19 cellular contexts compared by ENCODE assay signal in genomic region chr1:27595597-27595996, GRCh38. TPM values are rescaled to one million over a fixed set of nuclear protein-coding genes. Genes with fewer than 3 reads are reported as not detected.
DNase-seq lines count a peak whose midpoint lies in the region; ATAC-seq, FAIRE-seq and TF ChIP-seq lines count a peak whose summit lies in the region.
"Had no signal": no experiment of that assay in that cellular context is flagged by ENCODE, and none has a peak within 500 bp of the region (broad histone marks: within the 10 kb centered on the region; RNA-seq: fewer than 3 reads in every experiment).

No MANE protein-coding gene starts in this region.

- H3K36me3 ChIP-seq in BLaER1 (peaks cover 33% of the 10 kb centered on the region), HEK293 (ENCODE audit: control insufficient read depth in 2 of 2, insufficient read depth in 1 of 2, low read length in 2 of 2) (peaks cover 0 to 7% of the 10 kb centered on the region in 2 experiments; a peak in 1 of 3 replicates), esophagus (ENCODE audit: control insufficient read depth in 2 of 2, insufficient read depth in 2 of 2, low read length in 1 of 2) (peaks cover 0 to 13% of the 10 kb centered on the region in 2 donors), psoas muscle (ENCODE audit: insufficient read depth in 1 of 2, low read depth in 1 of 2) (no peaks in the 10 kb centered on the region)
- H3K36me3 ChIP-seq: Peyer's patch had no signal

- H3K4me1 ChIP-seq in BLaER1 (peaks cover 100% of the 10 kb centered on the region), HEK293 (ENCODE audit: control insufficient read depth, insufficient read depth, low read length) (peaks cover 27% of the 10 kb centered on the region), esophagus (ENCODE audit: control insufficient read depth in 2 of 2, insufficient read depth in 2 of 2, low read length in 1 of 2) (peaks cover 44 to 71% of the 10 kb centered on the region in 2 donors), psoas muscle (peaks cover 96% of the 10 kb centered on the region)

- H3K27ac ChIP-seq in BLaER1 (peak overlapping the region; percentile 84), HEK293 (ENCODE audit: extremely low read depth, low read depth, low read length) (no peak overlapping the region), esophagus (ENCODE audit: low read depth in 2 of 2, low read length in 1 of 2) (peak overlapping the region; percentile 29 to 72), psoas muscle (peak overlapping the region; percentile 62)

- H3K4me3 Mint-ChIP-seq in activated T-helper 17 cell treated with anti-CD3 and anti-CD28 coated beads, Interleukin-2, amount 50 U/mL, for 72 hours = no peak overlapping the region
- H3K4me3 Mint-ChIP-seq: B cell; T-helper 1 cell treated with Interleukin-12 subunit alpha and Interleukin-12 subunit beta and Interleukin-4 antibody, amounts not matched to agents 30 μg/mL and 1 μg/mL, for 36 hours had no signal

- H3K27me3 ChIP-seq in BLaER1 (no peaks in the 10 kb centered on the region), esophagus (ENCODE audit: control insufficient read depth in 1 of 2, insufficient read depth in 2 of 2, low read length in 2 of 2) (no peaks in the 10 kb centered on the region), psoas muscle (ENCODE audit: insufficient read depth in 3 of 3, low read length in 2 of 3) (no peaks in the 10 kb centered on the region)
- H3K27me3 ChIP-seq: Peyer's patch had no signal

- peak overlapping the region; percentile 100 for H3K4me2 ChIP-seq in BLaER1

- DNase-seq in psoas muscle = no peak
- no peak for DNase-seq in SHP77 treated with DMSO at 0.1 percent for 48 hours (lab: John Stamatoyannopoulos, UW)
- no peak for DNase-seq in GM12892 (ENCODE audit: insufficient read length)
- DNase-seq in ecto neural progenitor cell (ENCODE audit: low spot score) = no peak
- DNase-seq: activated T-cell treated with anti-CD3 and anti-CD28 coated beads, Interleukin-2, amount 50 U/mL, for 1 hour; DMS153; NCI-H2081; NCI-H748 treated with DMSO at 0.1 percent for 48 hours; Peyer's patch; stimulated activated CD4-positive, alpha-beta T cell treated with anti-CD3 and anti-CD28 coated beads, Interleukin-4, amount 100 ng/mL, for 1 hour had no signal

- H3K9me3 ChIP-seq in BLaER1 = no peaks in the 10 kb centered on the region
- H3K9me3 ChIP-seq in HEK293 (ENCODE audit: control insufficient read depth, insufficient read depth, low read depth, low read length) = no peaks in the 10 kb centered on the region
- no peaks in the 10 kb centered on the region for H3K9me3 ChIP-seq in esophagus (ENCODE audit: control insufficient read depth in 2 of 2, insufficient read depth in 1 of 2, low read depth in 1 of 2, low read length in 1 of 2)
- H3K9me3 ChIP-seq in psoas muscle = no peaks in the 10 kb centered on the region
- H3K9me3 ChIP-seq: Peyer's patch had no signal

- ATAC-seq in psoas muscle = no peak
- ATAC-seq in activated T-helper 17 cell treated with anti-CD3 and anti-CD28 coated beads, Interleukin-2, amount 50 U/mL, for 72 hours (replicated peaks) = no peak
- ATAC-seq: esophagus mucosa, left lobe of liver had no signal

- TF ChIP-seq POLR2A in GM12892 (IDR thresholded peaks at IDR 0.05; ENCODE audit: low read depth, low read length) = no peak

- TF ChIP-seq CTCF in HEK293 (tag by site-specific recombination; IDR thresholded peaks at IDR 0.05) (no peak), psoas muscle (IDR thresholded peaks at IDR 0.05) (no peak)

- H4K20me1 ChIP-seq in BLaER1 = peaks cover 100% of the 10 kb centered on the region

- no peaks in the 10 kb centered on the region for H3K9me3 Mint-ChIP-seq in activated T-helper 17 cell treated with anti-CD3 and anti-CD28 coated beads, Interleukin-2, amount 50 U/mL, for 72 hours
- H3K9me3 Mint-ChIP-seq: T-helper 1 cell treated with Interleukin-12 subunit alpha and Interleukin-12 subunit beta and Interleukin-4 antibody, amounts not matched to agents 30 μg/mL and 1 μg/mL, for 36 hours had no signal

- POLR2A ChIA-PET in HEK293 (lab: Yijun Ruan, JAX) = interaction anchor here (1.4 kb wide), 2 partner anchors 8 to 19 kb away, joined by 4 to 9 read pairs; partner anchors contain the start of gene AHDC1

- no peak overlapping the region for H3K27ac Mint-ChIP-seq in activated T-helper 17 cell treated with anti-CD3 and anti-CD28 coated beads, Interleukin-2, amount 50 U/mL, for 72 hours
- H3K27ac Mint-ChIP-seq: B cell; T-helper 1 cell treated with Interleukin-12 subunit alpha and Interleukin-12 subunit beta and Interleukin-4 antibody, amounts not matched to agents 30 μg/mL and 1 μg/mL, for 36 hours had no signal

- no peak for FAIRE-seq in GM12892 (lab: Jason Lieb, UNC)
- FAIRE-seq: colon had no signal

- H3K27me3 Mint-ChIP-seq in activated T-helper 17 cell treated with anti-CD3 and anti-CD28 coated beads, Interleukin-2, amount 50 U/mL, for 72 hours = no peaks in the 10 kb centered on the region
- H3K27me3 Mint-ChIP-seq: B cell had no signal

- H3K4me3 ChIP-seq in BLaER1 = no peak overlapping the region
- H3K4me3 ChIP-seq in HEK293 (ENCODE audit: low read depth, low read length) = no peak overlapping the region
- no peak overlapping the region for H3K4me3 ChIP-seq in esophagus (ENCODE audit: low read depth in 1 of 2, low read length in 2 of 2)
- H3K4me3 ChIP-seq in psoas muscle = peak overlapping the region; percentile 1
- H3K4me3 ChIP-seq: Peyer's patch had no signal

- WGBS in esophagus, 2 donors = 52 to 62% methylated on average over 5 of the region's 5 CpGs
- 43 to 74% (median 54%) methylated on average over 5 of the region's 5 CpGs for WGBS in psoas muscle, 3 donors

- intact Hi-C loops in psoas muscle (cut with DNase I) = no loop called here

- CTCF ChIA-PET in HEK293 (lab: Yijun Ruan, JAX) = interaction anchor here (0.6 to 2.4 kb wide), 7 partner anchors 11 to 83 kb away, joined by 3 to 17 read pairs (median 4); no protein-coding TSS in a partner anchor

- H3K36me3 Mint-ChIP-seq in activated T-helper 17 cell treated with anti-CD3 and anti-CD28 coated beads, Interleukin-2, amount 50 U/mL, for 72 hours (ENCODE audit: low read depth) = no peaks in the 10 kb centered on the region

- no peak overlapping the region for H3K9ac ChIP-seq in BLaER1

- peaks cover 22% of the 10 kb centered on the region for H3K4me1 Mint-ChIP-seq in activated T-helper 17 cell treated with anti-CD3 and anti-CD28 coated beads, Interleukin-2, amount 50 U/mL, for 72 hours

TF ChIP-seq in HEK293, 187 proteins besides CTCF, POLR2A, EP300 and RAD21 (continues in another document):
- peak; percentile 18; the same call in 1 of the 2 replicates for TF ChIP-seq WT1 (tag by site-specific recombination; IDR thresholded peaks at IDR 0.05)
- no peak for TF ChIP-seq ZNF248 (tag by site-specific recombination; IDR thresholded peaks at IDR 0.05)
- TF ChIP-seq ZNF747 (tag by site-specific recombination; IDR thresholded peaks at IDR 0.05) = no peak
- TF ChIP-seq ZNF692 (tag by site-specific recombination; IDR thresholded peaks at IDR 0.05) = no peak
- TF ChIP-seq ZNF155 (tag by site-specific recombination; IDR thresholded peaks at IDR 0.05) = no peak
- no peak for TF ChIP-seq ZNF513 (tag by site-specific recombination; IDR thresholded peaks at IDR 0.05)
- peak; percentile 46 for TF ChIP-seq EGR2 (tag by site-specific recombination; IDR thresholded peaks at IDR 0.05; ENCODE audit: low read depth)
- no peak for TF ChIP-seq INSM2 (tag by site-specific recombination; IDR thresholded peaks at IDR 0.05)
- TF ChIP-seq ZNF843 (tag by site-specific recombination; IDR thresholded peaks at IDR 0.05) = no peak

RNA-seq across cellular contexts. Expression of gene AHDC1, which starts 8.3 kb away (rescaled TPM):
- polyA plus RNA-seq in esophagus (10 to 100 TPM; 24.7 to 58.4 TPM), psoas muscle (10 to 100 TPM in 1 of 3 donors, 1 to 10 TPM in 2; 6.4 to 19.8 (median 9.7) TPM)
- 10 to 100 TPM; 35.9 to 65.2 (median 59.0) TPM for total RNA-seq in psoas muscle
- total RNA-seq in activated T-helper 17 cell treated with anti-CD3 and anti-CD28 coated beads, Interleukin-2, amount 50 U/mL, for 72 hours = 10 to 100 TPM; 13.3 to 22.3 TPM
- 2.8 TPM for polyA plus RNA-seq in GM12892 (2012; ENCODE audit: missing spikeins)

RNA-seq across cellular contexts. Expression of gene FGR, which starts 39.4 kb away (rescaled TPM):
- polyA plus RNA-seq in esophagus (1 to 10 TPM; 3.4 to 3.6 TPM), psoas muscle (1 to 10 TPM; 1.7 to 3.8 (median 2.0) TPM)
- total RNA-seq in psoas muscle = 1 to 10 TPM; 1.3 to 3.5 (median 3.1) TPM
- total RNA-seq in activated T-helper 17 cell treated with anti-CD3 and anti-CD28 coated beads, Interleukin-2, amount 50 U/mL, for 72 hours = 1 to 10 TPM in 1 of 2 donors, not detected in 1; 1.2 TPM
- polyA plus RNA-seq in GM12892 (2012; ENCODE audit: missing spikeins) = 43.6 TPM
